ENCODE assay signal across 14 cellular contexts in genomic region chr6:38161754-38162492, GRCh38.
A peak's percentile ranks its signal among the peaks of the same experiment; 100 is the strongest.
DNase-seq lines count a peak whose midpoint lies in the region; ATAC-seq and TF ChIP-seq lines count a peak whose summit lies in the region.
"Had no signal": no experiment of that assay in that cellular context is flagged by ENCODE, and none has a peak within 500 bp of the region (broad histone marks: within the 10 kb centered on the region; RNA-seq: fewer than 3 reads in every experiment).

No MANE protein-coding gene starts in this region.

- no peaks in the 10 kb centered on the region for H3K9me3 ChIP-seq in HEK293 (ENCODE audit: control insufficient read depth, insufficient read depth, low read depth, low read length)
- no peaks in the 10 kb centered on the region for H3K9me3 ChIP-seq in sigmoid colon
- peaks cover 3% of the 10 kb centered on the region for H3K9me3 ChIP-seq in trophoblast cell (ENCODE audit: insufficient read depth, low read depth, low read length)
- H3K9me3 ChIP-seq: HAP-1 had no signal

- no peak overlapping the region for H3K4ac ChIP-seq in trophoblast cell (ENCODE audit: low read depth, low read length)

- WGBS in sigmoid colon, 2 donors: 93% methylated on average over 15 of the region's 15 CpGs
- WGBS in trophoblast cell (ENCODE audit: extremely low coverage, insufficient coverage, insufficient read length): no CpG with 5 or more reads among the region's 15 CpGs

- no peak for DNase-seq in activated naive CD4-positive, alpha-beta T cell treated with anti-CD3 and anti-CD28 coated beads, Interleukin-2, amount 50 U/mL, for 72 hours (ENCODE audit: low spot score in 2 of 2)
- no peak for DNase-seq in activated naive CD4-positive, alpha-beta T cell treated with anti-CD3 and anti-CD28 coated beads, Interleukin-2, amount 50 U/mL, for 16 hours
- DNase-seq in glutamatergic neuron: no peak
- peak; percentile 63 for DNase-seq in sigmoid colon
- DNase-seq in trophoblast cell: no peak
- DNase-seq: DMS79, NCI-H2107, NCI-H226, NCI-H526 treated with DMSO at 0.1 percent for 48 hours had no signal

- no peak overlapping the region for H3K4me2 ChIP-seq in trophoblast cell (ENCODE audit: low read length)

- no peak for TF ChIP-seq CTCF in HEK293 (tag by site-specific recombination; IDR thresholded peaks at IDR 0.05)
- TF ChIP-seq CTCF in glutamatergic neuron (IDR thresholded peaks at IDR 0.05; ENCODE audit: partially characterized antibody, unreplicated experiment): no peak
- TF ChIP-seq CTCF in sigmoid colon (IDR thresholded peaks at IDR 0.05): no peak

- H2BK5ac ChIP-seq in trophoblast cell (ENCODE audit: low read depth, low read length, poor library complexity): no peak overlapping the region

- TF ChIP-seq POLR2A in sigmoid colon (IDR thresholded peaks at IDR 0.05): no peak

- H4K12ac ChIP-seq in trophoblast cell (ENCODE audit: low read depth, low read length): no peak overlapping the region

- peaks cover 12% of the 10 kb centered on the region for H3K27me3 Mint-ChIP-seq in glutamatergic neuron (ENCODE audit: unreplicated experiment)

- no peaks in the 10 kb centered on the region for H3K4me1 ChIP-seq in HEK293 (ENCODE audit: control insufficient read depth, insufficient read depth, low read length)
- no peaks in the 10 kb centered on the region for H3K4me1 ChIP-seq in sigmoid colon
- no peaks in the 10 kb centered on the region for H3K4me1 ChIP-seq in trophoblast cell (ENCODE audit: control insufficient read depth in 1 of 2, insufficient read depth in 2 of 2, low read length in 2 of 2)
- H3K4me1 ChIP-seq: HAP-1 had no signal

- no peak overlapping the region for H2AK5ac ChIP-seq in trophoblast cell (ENCODE audit: low read length)

- H4K8ac ChIP-seq in trophoblast cell (ENCODE audit: low read depth, low read length): no peak overlapping the region

- H3K36me3 Mint-ChIP-seq in activated naive CD4-positive, alpha-beta T cell treated with anti-CD3 and anti-CD28 coated beads, Interleukin-2, amount 50 U/mL, for 72 hours: peaks cover 0 to 6% of the 10 kb centered on the region in 2 donors
- peaks cover 20% of the 10 kb centered on the region for H3K36me3 Mint-ChIP-seq in glutamatergic neuron (ENCODE audit: unreplicated experiment)

- H2BK120ac ChIP-seq in trophoblast cell (ENCODE audit: insufficient read depth, low read length, poor library complexity): no peak overlapping the region

- H3K27me3 ChIP-seq in sigmoid colon (no peaks in the 10 kb centered on the region), trophoblast cell (ENCODE audit: insufficient read depth, low read length) (no peaks in the 10 kb centered on the region)

- H3K4me1 Mint-ChIP-seq in glutamatergic neuron (ENCODE audit: low read depth, unreplicated experiment): peaks cover 11% of the 10 kb centered on the region

- ATAC-seq in activated naive CD4-positive, alpha-beta T cell treated with anti-CD3 and anti-CD28 coated beads, Interleukin-2, amount 50 U/mL, for 72 hours: no peak
- ATAC-seq in GM21423 (IDR thresholded peaks at IDR 0.05; ENCODE audit: unreplicated experiment) (no peak), GM19328 (IDR thresholded peaks at IDR 0.05; ENCODE audit: unreplicated experiment) (no peak)

- H3K9ac ChIP-seq in trophoblast cell (ENCODE audit: low read length): no peak overlapping the region

- H3K27ac ChIP-seq in HEK293 (ENCODE audit: extremely low read depth, low read depth, low read length) (no peak overlapping the region), sigmoid colon (no peak overlapping the region), trophoblast cell (ENCODE audit: low read depth, low read length) (no peak overlapping the region)
- H3K27ac ChIP-seq: C4-2B had no signal

- H2BK12ac ChIP-seq in trophoblast cell (ENCODE audit: low read length): no peak overlapping the region

- H3K79me1 ChIP-seq in trophoblast cell (ENCODE audit: low read length): no peaks in the 10 kb centered on the region

- intact Hi-C loops in sigmoid colon (cut with DNase I): no loop called here

- no peak overlapping the region for H3K18ac ChIP-seq in trophoblast cell (ENCODE audit: low read length)

- CTCF ChIA-PET in HEK293 (lab: Yijun Ruan, JAX): interaction anchor here (0.6 kb wide), 1 partner anchor 67 kb away, joined by 4 read pairs; no protein-coding TSS in a partner anchor

- no peak overlapping the region for H3K14ac ChIP-seq in trophoblast cell (ENCODE audit: low read length)

- no peak overlapping the region for H4K91ac ChIP-seq in trophoblast cell (ENCODE audit: low read depth, low read length)

- no peak overlapping the region for H3K23ac ChIP-seq in trophoblast cell (ENCODE audit: low read length)

- H3K27ac Mint-ChIP-seq in activated naive CD4-positive, alpha-beta T cell treated with anti-CD3 and anti-CD28 coated beads, Interleukin-2, amount 50 U/mL, for 72 hours: peak overlapping the region; percentile 19 to 50
- no peak overlapping the region for H3K27ac Mint-ChIP-seq in glutamatergic neuron (ENCODE audit: unreplicated experiment)

- peak overlapping the region; percentile 58 for H3K4me3 Mint-ChIP-seq in glutamatergic neuron (ENCODE audit: unreplicated experiment)

- H3K79me2 ChIP-seq in trophoblast cell (ENCODE audit: control insufficient read depth, insufficient read depth, low read length, poor library complexity): no peaks in the 10 kb centered on the region

- POLR2A ChIA-PET in HEK293 (lab: Yijun Ruan, JAX): no interaction called here

- H3K9me3 Mint-ChIP-seq in activated naive CD4-positive, alpha-beta T cell treated with anti-CD3 and anti-CD28 coated beads, Interleukin-2, amount 50 U/mL, for 72 hours: peaks cover 6 to 11% of the 10 kb centered on the region in 2 donors
- peaks cover 13% of the 10 kb centered on the region for H3K9me3 Mint-ChIP-seq in glutamatergic neuron (ENCODE audit: unreplicated experiment)

- no peak overlapping the region for H3K4me3 ChIP-seq in HEK293 (ENCODE audit: low read depth, low read length)
- H3K4me3 ChIP-seq in sigmoid colon: no peak overlapping the region
- H3K4me3 ChIP-seq in trophoblast cell (ENCODE audit: low read depth, low read length): no peak overlapping the region
- H3K4me3 ChIP-seq: HAP-1 had no signal

- no peak for TF ChIP-seq EP300 in sigmoid colon (IDR thresholded peaks at IDR 0.05)

- no peak overlapping the region for H2AFZ ChIP-seq in trophoblast cell (ENCODE audit: insufficient read depth, low read length, poor library complexity)

- no peaks in the 10 kb centered on the region for H3K36me3 ChIP-seq in HEK293 (ENCODE audit: control insufficient read depth in 2 of 2, insufficient read depth in 1 of 2, low read length in 2 of 2)
- H3K36me3 ChIP-seq in sigmoid colon: no peaks in the 10 kb centered on the region
- H3K36me3 ChIP-seq in trophoblast cell (ENCODE audit: control insufficient read depth in 1 of 2, insufficient read depth in 2 of 2, low read length in 2 of 2): peaks cover 7 to 9% of the 10 kb centered on the region in 2 experiments
- H3K36me3 ChIP-seq: HAP-1 had no signal

TF ChIP-seq in HEK293, 187 proteins besides CTCF, POLR2A, EP300 and RAD21:
- TF ChIP-seq ZNF629 (tag by site-specific recombination; IDR thresholded peaks at IDR 0.05) (no peak), ZNF112 (tag by site-specific recombination; IDR thresholded peaks at IDR 0.05) (no peak), GLIS1 (tag by site-specific recombination; IDR thresholded peaks at IDR 0.05) (peak; percentile 38), HOXC10 (CRISPR knock-in tag; IDR thresholded peaks at IDR 0.05) (no peak), BCL11A (tag by site-specific recombination; IDR thresholded peaks at IDR 0.05; ENCODE audit: low read depth) (no peak)
